11 cellular contexts compared by ENCODE assay signal in genomic region chr3:127254730-127255129, GRCh38. TPM values are rescaled to one million over a fixed set of nuclear protein-coding genes. Genes with fewer than 3 reads are reported as not detected.
DNase-seq lines count a peak whose midpoint lies in the region; ATAC-seq and TF ChIP-seq lines count a peak whose summit lies in the region.
"Had no signal": no experiment of that assay in that cellular context is flagged by ENCODE, and none has a peak within 500 bp of the region (broad histone marks: within the 10 kb centered on the region; RNA-seq: fewer than 3 reads in every experiment).

No MANE protein-coding gene starts in this region.

- no peak for TF ChIP-seq POLR2A in breast epithelium (IDR thresholded peaks at IDR 0.05)

- H3K36me3 Mint-ChIP-seq in MCF 10A (ENCODE audit: insufficient read depth, unreplicated experiment) (no peaks in the 10 kb centered on the region), WTC11 (peaks cover 29% of the 10 kb centered on the region)

- POLR2A ChIA-PET in MCF 10A (lab: Yijun Ruan, JAX) (interaction anchor here (0.8 kb wide), 1 partner anchor 10 kb away, joined by 4 read pairs; no protein-coding TSS in a partner anchor), WTC11 (lab: Charles Lee) (no interaction called here)

- H3K9me3 Mint-ChIP-seq in MCF 10A (ENCODE audit: unreplicated experiment) (peaks cover 9% of the 10 kb centered on the region), WTC11 (peaks cover 57% of the 10 kb centered on the region)

- no TSS peak for BruUV-seq in MCF 10A (replicated peaks; lab: Mats Ljungman, UMichigan)

- no peaks in the 10 kb centered on the region for H3K4me1 ChIP-seq in breast epithelium
- H3K4me1 ChIP-seq: SJCRH30 had no signal

- ATAC-seq in GM21447 (IDR thresholded peaks at IDR 0.05; ENCODE audit: unreplicated experiment) (no peak), GM21390 (IDR thresholded peaks at IDR 0.05; ENCODE audit: unreplicated experiment) (no peak), HG02763 (IDR thresholded peaks at IDR 0.05; ENCODE audit: unreplicated experiment) (no peak), WTC11 (no peak)
- ATAC-seq: mucosa of descending colon had no signal

- intact Hi-C loops in MCF 10A (cut with micrococcal nuclease) (loop anchor here (10.0 kb wide), 2 partner anchors 50 to 290 kb away; no protein-coding TSS in a partner anchor), breast epithelium (cut with DNase I; ENCODE audit: low total_unique reads) (no loop called here)

- H3K27me3 ChIP-seq in breast epithelium = no peaks in the 10 kb centered on the region
- H3K27me3 ChIP-seq: SJCRH30 had no signal

- H3K27ac ChIP-seq in breast epithelium = no peak overlapping the region
- H3K27ac ChIP-seq: epithelial cell of prostate, SJCRH30 had no signal

- H3K9me3 ChIP-seq in breast epithelium = no peaks in the 10 kb centered on the region
- H3K9me3 ChIP-seq: mucosa of descending colon had no signal

- H3K27me3 Mint-ChIP-seq in MCF 10A (ENCODE audit: insufficient read depth, unreplicated experiment) (no peaks in the 10 kb centered on the region), WTC11 (ENCODE audit: low read depth) (peaks cover 4% of the 10 kb centered on the region; the same call in 1 of the 2 replicates)

- H3K4me3 ChIP-seq in breast epithelium = no peak overlapping the region
- no peak overlapping the region for H3K4me3 ChIP-seq in fibroblast of pulmonary artery (replicated peaks; ENCODE audit: low read depth, low read length)
- H3K4me3 ChIP-seq: mucosa of descending colon, SJCRH30 had no signal

- peak; percentile 74 for DNase-seq in MCF 10A (ENCODE audit: unreplicated experiment)
- no peak for DNase-seq in breast epithelium (ENCODE audit: low spot score in 2 of 2)
- DNase-seq in NCI-H69 (lab: John Stamatoyannopoulos, UW) = peak; percentile 16
- DNase-seq in fibroblast of pulmonary artery (ENCODE audit: low read depth) = peak; percentile 4
- DNase-seq in WTC11 (ENCODE audit: low spot score) = no peak

- H3K27ac Mint-ChIP-seq in MCF 10A (ENCODE audit: low read depth, unreplicated experiment) = no peak overlapping the region
- H3K27ac Mint-ChIP-seq in WTC11 = no peak overlapping the region

- H3K4me3 Mint-ChIP-seq in MCF 10A (ENCODE audit: unreplicated experiment) (no peak overlapping the region), WTC11 (no peak overlapping the region)

- peak; percentile 58 for TF ChIP-seq CTCF in MCF 10A (IDR thresholded peaks at IDR 0.05; ENCODE audit: unreplicated experiment)
- no peak for TF ChIP-seq CTCF in breast epithelium (IDR thresholded peaks at IDR 0.05)
- peak; percentile 33 for TF ChIP-seq CTCF in fibroblast of pulmonary artery (IDR thresholded peaks at IDR 0.05; ENCODE audit: low read length, missing control alignments)
- TF ChIP-seq CTCF in WTC11 (IDR thresholded peaks at IDR 0.05) = no peak

- no peaks in the 10 kb centered on the region for H3K36me3 ChIP-seq in breast epithelium
- H3K36me3 ChIP-seq: SJCRH30 had no signal

- H3K4me1 Mint-ChIP-seq in MCF 10A (ENCODE audit: insufficient read depth, unreplicated experiment) = peaks cover 11% of the 10 kb centered on the region
- no peaks in the 10 kb centered on the region for H3K4me1 Mint-ChIP-seq in WTC11

- CTCF ChIA-PET in MCF 10A (lab: Yijun Ruan, JAX) (interaction anchor here (0.7 to 1.5 kb wide), 5 partner anchors 10 to 289 kb away, joined by 3 to 5 read pairs (median 3); no protein-coding TSS in a partner anchor), WTC11 (lab: Charles Lee) (interaction anchor here (0.6 to 1.3 kb wide), 5 partner anchors 10 to 219 kb away, joined by 3 read pairs; no protein-coding TSS in a partner anchor)

TF ChIP-seq in WTC11, 78 proteins besides CTCF, POLR2A, EP300 and RAD21 (continues in another document):
- TF ChIP-seq ZNF219 (CRISPR knock-in tag; IDR thresholded peaks at IDR 0.05; ENCODE audit: borderline replicate concordance) = no peak
- TF ChIP-seq ZNF281 (CRISPR knock-in tag; IDR thresholded peaks at IDR 0.05) = no peak
- TF ChIP-seq EMX1 (CRISPR knock-in tag; IDR thresholded peaks at IDR 0.05) = no peak
- TF ChIP-seq TEAD1 (CRISPR knock-in tag; IDR thresholded peaks at IDR 0.05) = no peak
- TF ChIP-seq ZSCAN18 (CRISPR knock-in tag; IDR thresholded peaks at IDR 0.05) = no peak
- no peak for TF ChIP-seq E2F5 (CRISPR knock-in tag; IDR thresholded peaks at IDR 0.05)
- no peak for TF ChIP-seq ZNF671 (CRISPR knock-in tag; IDR thresholded peaks at IDR 0.05)
- no peak for TF ChIP-seq NFE2L1 (CRISPR knock-in tag; IDR thresholded peaks at IDR 0.05)
- TF ChIP-seq ZNF121 (CRISPR knock-in tag; IDR thresholded peaks at IDR 0.05) = no peak
- TF ChIP-seq SMAD3 (CRISPR knock-in tag; IDR thresholded peaks at IDR 0.05; ENCODE audit: borderline replicate concordance) = no peak
- no peak for TF ChIP-seq FOXJ3 (CRISPR knock-in tag; IDR thresholded peaks at IDR 0.05; ENCODE audit: borderline replicate concordance)
- TF ChIP-seq SMAD4 (CRISPR knock-in tag; IDR thresholded peaks at IDR 0.05) = no peak
- TF ChIP-seq CREB1 (CRISPR knock-in tag; IDR thresholded peaks at IDR 0.05) = no peak
- TF ChIP-seq SOX15 (CRISPR knock-in tag; IDR thresholded peaks at IDR 0.05) = no peak
- TF ChIP-seq, protein P1, sequence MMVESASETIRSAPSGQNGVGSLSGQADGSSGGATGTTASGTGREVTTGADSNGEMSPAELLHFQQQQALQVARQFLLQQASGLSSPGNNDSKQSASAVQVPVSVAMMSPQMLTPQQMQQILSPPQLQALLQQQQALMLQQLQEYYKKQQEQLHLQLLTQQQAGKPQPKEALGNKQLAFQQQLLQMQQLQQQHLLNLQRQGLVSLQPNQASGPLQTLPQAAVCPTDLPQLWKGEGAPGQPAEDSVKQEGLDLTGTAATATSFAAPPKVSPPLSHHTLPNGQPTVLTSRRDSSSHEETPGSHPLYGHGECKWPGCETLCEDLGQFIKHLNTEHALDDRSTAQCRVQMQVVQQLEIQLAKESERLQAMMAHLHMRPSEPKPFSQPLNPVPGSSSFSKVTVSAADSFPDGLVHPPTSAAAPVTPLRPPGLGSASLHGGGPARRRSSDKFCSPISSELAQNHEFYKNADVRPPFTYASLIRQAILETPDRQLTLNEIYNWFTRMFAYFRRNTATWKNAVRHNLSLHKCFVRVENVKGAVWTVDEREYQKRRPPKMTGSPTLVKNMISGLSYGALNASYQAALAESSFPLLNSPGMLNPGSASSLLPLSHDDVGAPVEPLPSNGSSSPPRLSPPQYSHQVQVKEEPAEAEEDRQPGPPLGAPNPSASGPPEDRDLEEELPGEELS (CRISPR knock-in tag; IDR thresholded peaks at IDR 0.05) = no peak
- TF ChIP-seq NFYB (CRISPR knock-in tag; conservative IDR thresholded peaks at IDR 0.05; ENCODE audit: low read depth) = no peak
- no peak for TF ChIP-seq ATF2 (CRISPR knock-in tag; IDR thresholded peaks at IDR 0.05; ENCODE audit: borderline replicate concordance, low read depth)

RNA-seq across cellular contexts. Expression of gene PRR20G, which starts 33.1 kb away (rescaled TPM):
- total RNA-seq in MCF 10A (2022) (not detected in 2 replicates), breast epithelium (not detected), WTC11 (2021) (0.18 TPM in 1 of 3 replicates, not detected in the others)
- total RNA-seq: mucosa of descending colon, SJCRH30 had no signal

Comparison
In these comparisons a context has a peak if more than half of its experiments do, and no peak if none do; other contexts are left out.
1. DNase-seq: peak in MCF 10A (single experiment), NCI-H69 (single experiment) and fibroblast of pulmonary artery (single experiment); none in breast epithelium (0 of 2) and WTC11 (single experiment).
2. CTCF ChIP-seq: peak in MCF 10A (single experiment) and fibroblast of pulmonary artery (single experiment); none in breast epithelium (0 of 3) and WTC11 (single experiment).